ENCODE assay signal across 8 cellular contexts in genomic region chr16:85151603-85152413, GRCh38. TPM values are rescaled to one million over a fixed set of nuclear protein-coding genes. Genes with fewer than 3 reads are reported as not detected.
DNase-seq lines count a peak whose midpoint lies in the region; ATAC-seq, FAIRE-seq and TF ChIP-seq lines count a peak whose summit lies in the region.

No MANE protein-coding gene starts in this region.

- no peak for FAIRE-seq in GM19239 (lab: Jason Lieb, UNC)

- TF ChIP-seq CTCF in GM10248 (IDR thresholded peaks at IDR 0.05; ENCODE audit: control extremely low read depth, extremely low read depth, low read depth, missing control alignments): no peak
- TF ChIP-seq CTCF in Panc1 (IDR thresholded peaks at IDR 0.05): no peak
- no peak for TF ChIP-seq CTCF in foreskin keratinocyte (conservative IDR thresholded peaks at IDR 0.05)

- H3K4me3 ChIP-seq in Panc1 (ENCODE audit: low read depth in 2 of 2, low read length in 2 of 2): no peak overlapping the region

- H3K36me3 ChIP-seq in Panc1 (ENCODE audit: control insufficient read depth, insufficient read depth, low read length): no peaks in the 10 kb centered on the region

- no TSS peak for BruUV-seq in Panc1 (replicated peaks; lab: Mats Ljungman, UMichigan)

- in situ Hi-C loops in Panc1 (cut with HindIII; ENCODE audit: low pct_unique_long_range_greater_than_20kb, low sequenced_read_pairs): no loop called here

- intact Hi-C loops in Panc1 (cut with micrococcal nuclease; ENCODE audit: unreplicated experiment): no loop called here
- intact Hi-C loops in posterior vena cava (cut with DNase I): no loop called here

- ATAC-seq in Panc1: peak; percentile 84
- peak; percentile 62 for ATAC-seq in foreskin keratinocyte
- no peak for ATAC-seq in HG02852 (IDR thresholded peaks at IDR 0.05; ENCODE audit: unreplicated experiment)

- DNase-seq in GM10248 (ENCODE audit: extremely low spot score) (peak; percentile 82), Panc1 (ENCODE audit: low read depth, low spot score) (no peak), foreskin keratinocyte (peak in 1 of 2 donors; percentile 44), pulmonary artery endothelial cell (ENCODE audit: low read depth, low spot score) (peak; percentile 48), posterior vena cava (ENCODE audit: low spot score) (no peak), T-helper 2 cell (no peak), GM19239 (ENCODE audit: insufficient read length, low spot score) (no peak)

- peaks cover 41% of the 10 kb centered on the region for H3K4me1 ChIP-seq in Panc1 (ENCODE audit: control insufficient read depth, insufficient read depth, low read length)
- H3K4me1 ChIP-seq in foreskin keratinocyte: peaks cover 3% of the 10 kb centered on the region

- H3K27me3 ChIP-seq in Panc1 (ENCODE audit: control insufficient read depth, insufficient read depth, low read length) (no peaks in the 10 kb centered on the region), foreskin keratinocyte (peaks cover 17% of the 10 kb centered on the region)

- CTCF ChIA-PET in GM10248 (lab: Yijun Ruan, JAX) (interaction anchor here (0.9 to 2.3 kb wide), 2 partner anchors 10 to 93 kb away, joined by 3 to 6 read pairs; no protein-coding TSS in a partner anchor), Panc1 (lab: Charles Lee) (no interaction called here)

- no peaks in the 10 kb centered on the region for H3K9me3 ChIP-seq in Panc1 (ENCODE audit: control insufficient read depth, insufficient read depth, low read depth, low read length)

- peak overlapping the region; percentile 76 for H3K27ac ChIP-seq in Panc1 (ENCODE audit: low read length)
- H3K27ac ChIP-seq in foreskin keratinocyte: no peak overlapping the region

- POLR2A ChIA-PET in GM10248 (lab: Yijun Ruan, JAX) (no interaction called here), Panc1 (lab: Charles Lee) (no interaction called here)

RNA-seq across cellular contexts. Expression of gene CIBAR2, which starts 39.5 kb away (rescaled TPM):
- not detected for total RNA-seq in Panc1 (2021; ENCODE audit: unreplicated experiment)
- polyA plus RNA-seq in Panc1 (2012; ENCODE audit: insufficient read length): 0.39 TPM
- not detected in 2 replicates for total RNA-seq in foreskin keratinocyte
- polyA plus RNA-seq in foreskin keratinocyte: not detected in 2 replicates
- not detected in 2 replicates for total RNA-seq in pulmonary artery endothelial cell
- total RNA-seq in posterior vena cava: not detected

Comparison
In these comparisons a context has a peak if more than half of its experiments do, and no peak if none do; other contexts are left out.
1. DNase-seq: peak in GM10248 (single experiment) and pulmonary artery endothelial cell (single experiment); none in Panc1 (single experiment), posterior vena cava (single experiment), T-helper 2 cell (0 of 5) and GM19239 (single experiment).